23 cellular contexts compared by ENCODE assay signal in genomic region chr3:66567066-66567465, GRCh38.
A peak's percentile ranks its signal among the peaks of the same experiment; 100 is the strongest.
DNase-seq lines count a peak whose midpoint lies in the region; ATAC-seq, FAIRE-seq and TF ChIP-seq lines count a peak whose summit lies in the region.
"Had no signal": no experiment of that assay in that cellular context is flagged by ENCODE, and none has a peak within 500 bp of the region (broad histone marks: within the 10 kb centered on the region; RNA-seq: fewer than 3 reads in every experiment).

No MANE protein-coding gene starts in this region.

- H3K27me3 Mint-ChIP-seq in astrocyte (ENCODE audit: low read depth, unreplicated experiment), result no peaks in the 10 kb centered on the region
- H3K27me3 Mint-ChIP-seq: activated CD4-positive, alpha-beta memory T cell treated with anti-CD3 and anti-CD28 coated beads for 36 hours; CD4-positive, CD25-positive, alpha-beta regulatory T cell had no signal

- H3K9me3 Mint-ChIP-seq in astrocyte (ENCODE audit: unreplicated experiment), result peaks cover 6% of the 10 kb centered on the region
- H3K9me3 Mint-ChIP-seq: activated CD4-positive, alpha-beta memory T cell treated with anti-CD3 and anti-CD28 coated beads for 36 hours had no signal

- no peak overlapping the region for H3K4me3 ChIP-seq in astrocyte (ENCODE audit: insufficient read depth, low read depth, low read length)
- no peak overlapping the region for H3K4me3 ChIP-seq in fibroblast of the aortic adventitia (ENCODE audit: low read depth, low read length)
- H3K4me3 ChIP-seq: esophagus squamous epithelium, GM12878, GM23338, heart left ventricle, PC-9, uterus had no signal

- no peaks in the 10 kb centered on the region for H3K36me3 Mint-ChIP-seq in astrocyte (ENCODE audit: low read depth, unreplicated experiment)
- H3K36me3 Mint-ChIP-seq: activated CD4-positive, alpha-beta memory T cell treated with anti-CD3 and anti-CD28 coated beads for 36 hours; CD4-positive, CD25-positive, alpha-beta regulatory T cell had no signal

- TF ChIP-seq CTCF in astrocyte (IDR thresholded peaks at IDR 0.05; ENCODE audit: insufficient read depth, low read depth, low read length) (no peak), fibroblast of the aortic adventitia (IDR thresholded peaks at IDR 0.05; ENCODE audit: insufficient read depth, low read length) (no peak)

- H3K4me1 Mint-ChIP-seq in astrocyte (ENCODE audit: low read depth, unreplicated experiment), result peaks cover 14% of the 10 kb centered on the region
- H3K4me1 Mint-ChIP-seq: CD4-positive, CD25-positive, alpha-beta regulatory T cell had no signal

- H3K36me3 ChIP-seq in astrocyte (ENCODE audit: insufficient read depth, low read length), result no peaks in the 10 kb centered on the region
- H3K36me3 ChIP-seq: esophagus squamous epithelium, heart left ventricle, neutrophil, uterus had no signal

- no peak overlapping the region for H3K9ac ChIP-seq in astrocyte (ENCODE audit: low read length)

- no peaks in the 10 kb centered on the region for H3K9me3 ChIP-seq in astrocyte (ENCODE audit: insufficient read depth, low read depth, low read length)
- H3K9me3 ChIP-seq: esophagus squamous epithelium, heart left ventricle, neutrophil, uterus had no signal

- no peaks in the 10 kb centered on the region for H3K27me3 ChIP-seq in astrocyte (ENCODE audit: insufficient read depth, low read length)
- H3K27me3 ChIP-seq: heart left ventricle, neutrophil, uterus had no signal

- H3K4me1 ChIP-seq in astrocyte (ENCODE audit: insufficient read depth, low read length), result no peaks in the 10 kb centered on the region
- H3K4me1 ChIP-seq: esophagus squamous epithelium, heart left ventricle, uterus had no signal

- no peak for ATAC-seq in HG02588 (IDR thresholded peaks at IDR 0.05; ENCODE audit: unreplicated experiment)
- ATAC-seq in stimulated activated naive CD8-positive, alpha-beta T cell treated with anti-CD3 and anti-CD28 coated beads, Interleukin-15, Interleukin-2, amounts not matched to agents 100 U/mL and 50 U/mL, for 24 hours, result no peak
- ATAC-seq: GM12878, GM23338, heart left ventricle, WTC11 had no signal

- peak; percentile 39 for DNase-seq in EL
- peak; percentile 91 for DNase-seq in astrocyte (ENCODE audit: low read depth)
- peak; percentile 54 for DNase-seq in fibroblast of the aortic adventitia (ENCODE audit: low read depth)
- DNase-seq in renal cortical epithelial cell (ENCODE audit: low read depth), result peak; percentile 6
- DNase-seq in HuH-7 (ENCODE audit: low spot score), result no peak
- no peak for DNase-seq in NOMO-1 treated with dmso at 0.1 percent for 144 hours (lab: John Stamatoyannopoulos, UW; ENCODE audit: unreplicated experiment)
- no peak for DNase-seq in stimulated activated naive CD8-positive, alpha-beta T cell treated with anti-CD3 and anti-CD28 coated beads, Interleukin-15, Interleukin-2, amounts not matched to agents 100 U/mL and 50 U/mL, for 24 hours
- DNase-seq: activated CD4-positive, alpha-beta memory T cell treated with anti-CD3 and anti-CD28 coated beads for 36 hours; activated gamma-delta T cell treated with Interleukin-2 at 50 U/mL for 16 hours; CD4-positive, CD25-positive, alpha-beta regulatory T cell; esophagus squamous epithelium; heart left ventricle; NCI-H1092; NCI-H2029 treated with DMSO at 0.1 percent for 48 hours; NCI-H345; PC-9; uterus had no signal

- peak overlapping the region; percentile 27 for H3K27ac ChIP-seq in astrocyte (ENCODE audit: low read depth, low read length)
- H3K27ac ChIP-seq: esophagus squamous epithelium, heart left ventricle, neutrophil, PC-9, uterus had no signal

- no peaks in the 10 kb centered on the region for H3K79me2 ChIP-seq in astrocyte (ENCODE audit: insufficient read depth, low read length)

- no peaks in the 10 kb centered on the region for H4K20me1 ChIP-seq in astrocyte (ENCODE audit: insufficient read depth, low read length)

- H3K4me2 ChIP-seq in astrocyte (ENCODE audit: low read length), result peak overlapping the region; percentile 0
- H3K4me2 ChIP-seq: GM23338, PC-9 had no signal

- peak overlapping the region; percentile 15 for H3K27ac Mint-ChIP-seq in astrocyte (ENCODE audit: unreplicated experiment)
- H3K27ac Mint-ChIP-seq: activated CD4-positive, alpha-beta memory T cell treated with anti-CD3 and anti-CD28 coated beads for 36 hours; CD4-positive, CD25-positive, alpha-beta regulatory T cell; GM23338; WTC11 had no signal

- no peak overlapping the region for H3K4me3 Mint-ChIP-seq in astrocyte (ENCODE audit: unreplicated experiment)
- H3K4me3 Mint-ChIP-seq: activated CD4-positive, alpha-beta memory T cell treated with anti-CD3 and anti-CD28 coated beads for 36 hours; CD4-positive, CD25-positive, alpha-beta regulatory T cell; GM23338; WTC11 had no signal

- no peak overlapping the region for H2AFZ ChIP-seq in astrocyte (ENCODE audit: low read depth, low read length)
- H2AFZ ChIP-seq: GM23338, PC-9 had no signal

- FAIRE-seq in astrocyte (lab: Jason Lieb, UNC), result no peak
- FAIRE-seq: GM12878, GM19239 had no signal

Comparison
In these comparisons a context has a peak if more than half of its experiments do, and no peak if none do; other contexts are left out.
1. DNase-seq: peak in EL (single experiment), astrocyte (single experiment), fibroblast of the aortic adventitia (single experiment) and renal cortical epithelial cell (single experiment); none in HuH-7 (single experiment), NOMO-1 treated with dmso at 0.1 percent for 144 hours (single experiment) and stimulated activated naive CD8-positive, alpha-beta T cell treated with anti-CD3 and anti-CD28 coated beads, Interleukin-15, Interleukin-2, amounts not matched to agents 100 U/mL and 50 U/mL, for 24 hours (single experiment).